ENCODE assay signal across 9 cellular contexts in genomic region chr7:112414855-112415490, GRCh38. TPM values are rescaled to one million over a fixed set of nuclear protein-coding genes. Genes with fewer than 3 reads are reported as not detected.
A peak's percentile ranks its signal among the peaks of the same experiment; 100 is the strongest.
DNase-seq lines count a peak whose midpoint lies in the region; ATAC-seq and TF ChIP-seq lines count a peak whose summit lies in the region.
"Had no signal": no experiment of that assay in that cellular context is flagged by ENCODE, and none has a peak within 500 bp of the region (broad histone marks: within the 10 kb centered on the region; RNA-seq: fewer than 3 reads in every experiment).

No MANE protein-coding gene starts in this region.

- H3K36me3 Mint-ChIP-seq in activated CD8-positive, alpha-beta memory T cell treated with anti-CD3 and anti-CD28 coated beads, Interleukin-2, amount 10 ng/mL, durations not matched to agents 7 days and 5 days, result peaks cover 2% of the 10 kb centered on the region

- H3K79me2 ChIP-seq in HCT116 (ENCODE audit: insufficient read depth, low read length), result no peaks in the 10 kb centered on the region

- DNase-seq in D341Med (ENCODE audit: low spot score) (peak; percentile 65), HCT116 (ENCODE audit: low read depth, low spot score) (peak; percentile 36), NCI-H524 treated with DMSO at 0.1 percent for 48 hours (lab: John Stamatoyannopoulos, UW) (peak; percentile 25), choroid plexus epithelial cell (ENCODE audit: low read depth) (peak; percentile 70), myocyte (ENCODE audit: low read depth) (peak; percentile 64)
- DNase-seq in activated CD8-positive, alpha-beta memory T cell treated with anti-CD3 and anti-CD28 coated beads, Interleukin-2, amount 10 ng/mL, durations not matched to agents 7 days and 5 days, result no peak
- DNase-seq: left cardiac atrium had no signal

- H3K36me3 ChIP-seq in HCT116 (ENCODE audit: control insufficient read depth in 1 of 2, insufficient read depth in 2 of 2, low read length in 2 of 2), result no peaks in the 10 kb centered on the region

- peak; percentile 60 to 68 (median 65); a peak in 5 of 6 replicates for TF ChIP-seq CTCF in HCT116 (IDR thresholded peaks at IDR 0.05 in 2 of 3, conservative IDR thresholded peaks at IDR 0.05 in 1 of 3; ENCODE audit: borderline replicate concordance in 1 of 3, insufficient read depth in 1 of 3, low read depth in 2 of 3, low read length in 2 of 3)
- TF ChIP-seq CTCF in choroid plexus epithelial cell (conservative IDR thresholded peaks at IDR 0.05; ENCODE audit: low read depth, low read length), result peak; percentile 71

- TF ChIP-seq POLR2A in HCT116 (IDR thresholded peaks at IDR 0.05; ENCODE audit: borderline replicate concordance, extremely low read depth, insufficient read depth, insufficient read length), result no peak

- peak; percentile 69 for TF ChIP-seq RAD21 in HCT116 (IDR thresholded peaks at IDR 0.05; ENCODE audit: low read depth)

- H3K4me3 Mint-ChIP-seq in activated CD8-positive, alpha-beta memory T cell treated with anti-CD3 and anti-CD28 coated beads, Interleukin-2, amount 10 ng/mL, durations not matched to agents 7 days and 5 days, result no peak overlapping the region

- intact Hi-C loops in HCT116 (cut with micrococcal nuclease), result loop anchor here (1.0 to 10.0 kb wide), 6 partner anchors 210 to 652 kb away; partner anchors contain the start of genes DOCK4 and ZNF277

- H3K27me3 ChIP-seq in HCT116 (ENCODE audit: insufficient read depth, low read length), result no peaks in the 10 kb centered on the region

- POLR2A ChIA-PET in HCT116 (lab: Charles Lee), result no interaction called here

- H3K4me3 ChIP-seq in HCT116 (replicated peaks in 1 of 2; ENCODE audit: low read depth in 1 of 2, low read length in 2 of 2) (no peak overlapping the region), choroid plexus epithelial cell (ENCODE audit: low read depth, low read length) (no peak overlapping the region)

- ATAC-seq in HCT116, result peak; percentile 93
- ATAC-seq in GM19452 (IDR thresholded peaks at IDR 0.05; ENCODE audit: unreplicated experiment), result no peak
- no peak for ATAC-seq in activated CD8-positive, alpha-beta memory T cell treated with anti-CD3 and anti-CD28 coated beads, Interleukin-2, amount 10 ng/mL, durations not matched to agents 7 days and 5 days
- no peak for ATAC-seq in GM18861 (IDR thresholded peaks at IDR 0.05; ENCODE audit: unreplicated experiment)

- no peaks in the 10 kb centered on the region for H3K4me1 ChIP-seq in HCT116 (ENCODE audit: control insufficient read depth in 1 of 2, insufficient read depth in 2 of 2, low read length in 2 of 2)

- peak overlapping the region; percentile 20 for H2AFZ ChIP-seq in HCT116 (ENCODE audit: low read depth, low read length, poor library complexity, severe bottlenecking)

- H3K27me3 Mint-ChIP-seq in activated CD8-positive, alpha-beta memory T cell treated with anti-CD3 and anti-CD28 coated beads, Interleukin-2, amount 10 ng/mL, durations not matched to agents 7 days and 5 days, result peaks cover 26% of the 10 kb centered on the region

- RAD21 ChIA-PET in HCT116 (lab: Charles Lee; ENCODE audit: low non-redundant PET in 1 of 2, low total read pairs in 2 of 2, uncharacterized antibody in 2 of 2, unreplicated experiment in 2 of 2), result no interaction called here

- BruUV-seq in HCT116 (replicated peaks; lab: Mats Ljungman, UMichigan), result no TSS peak

- H3K4me2 ChIP-seq in HCT116 (ENCODE audit: low read length), result no peak overlapping the region

- CTCF ChIA-PET in HCT116 (lab: Charles Lee), result interaction anchor here (0.6 kb wide), 1 partner anchor 293 kb away, joined by 3 read pairs; no protein-coding TSS in a partner anchor
- CTCF ChIA-PET in activated CD8-positive, alpha-beta memory T cell treated with anti-CD3 and anti-CD28 coated beads, Interleukin-2, amount 10 ng/mL, durations not matched to agents 7 days and 5 days (lab: Charles Lee), result no interaction called here

- H3K27ac Mint-ChIP-seq in activated CD8-positive, alpha-beta memory T cell treated with anti-CD3 and anti-CD28 coated beads, Interleukin-2, amount 10 ng/mL, durations not matched to agents 7 days and 5 days, result no peak overlapping the region

- no peak overlapping the region for H3K9ac ChIP-seq in HCT116 (ENCODE audit: low read length)

- H3K27ac ChIP-seq in HCT116 (ENCODE audit: low read depth, low read length), result no peak overlapping the region

- no peaks in the 10 kb centered on the region for H4K20me1 ChIP-seq in HCT116 (ENCODE audit: insufficient read depth)

- no peaks in the 10 kb centered on the region for H3K9me3 ChIP-seq in HCT116 (ENCODE audit: control insufficient read depth in 1 of 2, insufficient read depth in 1 of 2, low read depth in 1 of 2, low read length in 2 of 2)

- no peaks in the 10 kb centered on the region for H3K9me2 ChIP-seq in HCT116 (ENCODE audit: insufficient read depth)

- H3K4me1 Mint-ChIP-seq in activated CD8-positive, alpha-beta memory T cell treated with anti-CD3 and anti-CD28 coated beads, Interleukin-2, amount 10 ng/mL, durations not matched to agents 7 days and 5 days, result peaks cover 2% of the 10 kb centered on the region

- no peaks in the 10 kb centered on the region for H3K9me3 Mint-ChIP-seq in activated CD8-positive, alpha-beta memory T cell treated with anti-CD3 and anti-CD28 coated beads, Interleukin-2, amount 10 ng/mL, durations not matched to agents 7 days and 5 days (ENCODE audit: low read depth)

TF ChIP-seq in HCT116, 20 proteins besides CTCF, POLR2A, EP300 and RAD21:
- TF ChIP-seq ATF3 (IDR thresholded peaks at IDR 0.05) (no peak), POLR2AphosphoS5 (IDR thresholded peaks at IDR 0.05; ENCODE audit: low read depth, low read length) (no peak), MAX (IDR thresholded peaks at IDR 0.05) (no peak), EGR1 (IDR thresholded peaks at IDR 0.05; ENCODE audit: low read depth) (no peak), CBX3 (IDR thresholded peaks at IDR 0.05; ENCODE audit: low read depth) (no peak), EZH2 (IDR thresholded peaks at IDR 0.05) (no peak), ELF1 (IDR thresholded peaks at IDR 0.05; ENCODE audit: borderline replicate concordance, low read depth) (no peak), CEBPB (IDR thresholded peaks at IDR 0.05; ENCODE audit: low read depth) (no peak), JUND (IDR thresholded peaks at IDR 0.05) (no peak), SRF (IDR thresholded peaks at IDR 0.05; ENCODE audit: low read depth) (no peak), SIN3A (IDR thresholded peaks at IDR 0.05; ENCODE audit: low read depth) (no peak), SP1 (IDR thresholded peaks at IDR 0.05; ENCODE audit: low read depth) (no peak), ZNF274 (IDR thresholded peaks at IDR 0.05; ENCODE audit: low read depth, low read length) (no peak)
- TF ChIP-seq, protein P1, sequence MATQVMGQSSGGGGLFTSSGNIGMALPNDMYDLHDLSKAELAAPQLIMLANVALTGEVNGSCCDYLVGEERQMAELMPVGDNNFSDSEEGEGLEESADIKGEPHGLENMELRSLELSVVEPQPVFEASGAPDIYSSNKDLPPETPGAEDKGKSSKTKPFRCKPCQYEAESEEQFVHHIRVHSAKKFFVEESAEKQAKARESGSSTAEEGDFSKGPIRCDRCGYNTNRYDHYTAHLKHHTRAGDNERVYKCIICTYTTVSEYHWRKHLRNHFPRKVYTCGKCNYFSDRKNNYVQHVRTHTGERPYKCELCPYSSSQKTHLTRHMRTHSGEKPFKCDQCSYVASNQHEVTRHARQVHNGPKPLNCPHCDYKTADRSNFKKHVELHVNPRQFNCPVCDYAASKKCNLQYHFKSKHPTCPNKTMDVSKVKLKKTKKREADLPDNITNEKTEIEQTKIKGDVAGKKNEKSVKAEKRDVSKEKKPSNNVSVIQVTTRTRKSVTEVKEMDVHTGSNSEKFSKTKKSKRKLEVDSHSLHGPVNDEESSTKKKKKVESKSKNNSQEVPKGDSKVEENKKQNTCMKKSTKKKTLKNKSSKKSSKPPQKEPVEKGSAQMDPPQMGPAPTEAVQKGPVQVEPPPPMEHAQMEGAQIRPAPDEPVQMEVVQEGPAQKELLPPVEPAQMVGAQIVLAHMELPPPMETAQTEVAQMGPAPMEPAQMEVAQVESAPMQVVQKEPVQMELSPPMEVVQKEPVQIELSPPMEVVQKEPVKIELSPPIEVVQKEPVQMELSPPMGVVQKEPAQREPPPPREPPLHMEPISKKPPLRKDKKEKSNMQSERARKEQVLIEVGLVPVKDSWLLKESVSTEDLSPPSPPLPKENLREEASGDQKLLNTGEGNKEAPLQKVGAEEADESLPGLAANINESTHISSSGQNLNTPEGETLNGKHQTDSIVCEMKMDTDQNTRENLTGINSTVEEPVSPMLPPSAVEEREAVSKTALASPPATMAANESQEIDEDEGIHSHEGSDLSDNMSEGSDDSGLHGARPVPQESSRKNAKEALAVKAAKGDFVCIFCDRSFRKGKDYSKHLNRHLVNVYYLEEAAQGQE (IDR thresholded peaks at IDR 0.05; ENCODE audit: low read depth), result no peak

RNA-seq across cellular contexts. Expression of gene IFRD1, which starts 35.3 kb away (rescaled TPM):
- total RNA-seq in HCT116 (2021; ENCODE audit: unreplicated experiment), result 43.6 TPM
- polyA plus RNA-seq in HCT116 (2012), result 17.2 and 26.3 TPM in 2 replicates
- total RNA-seq in myocyte, result 64.9 and 90.7 TPM in 2 replicates
- polyA plus RNA-seq in myocyte (2012), result 56.8 TPM
- total RNA-seq in activated CD8-positive, alpha-beta memory T cell treated with anti-CD3 and anti-CD28 coated beads, Interleukin-2, amount 10 ng/mL, durations not matched to agents 7 days and 5 days, result 10 to 100 TPM; 45.3 to 46.4 TPM
